ENCODE assay signal across 18 cellular contexts in the genomic region with DNA sequence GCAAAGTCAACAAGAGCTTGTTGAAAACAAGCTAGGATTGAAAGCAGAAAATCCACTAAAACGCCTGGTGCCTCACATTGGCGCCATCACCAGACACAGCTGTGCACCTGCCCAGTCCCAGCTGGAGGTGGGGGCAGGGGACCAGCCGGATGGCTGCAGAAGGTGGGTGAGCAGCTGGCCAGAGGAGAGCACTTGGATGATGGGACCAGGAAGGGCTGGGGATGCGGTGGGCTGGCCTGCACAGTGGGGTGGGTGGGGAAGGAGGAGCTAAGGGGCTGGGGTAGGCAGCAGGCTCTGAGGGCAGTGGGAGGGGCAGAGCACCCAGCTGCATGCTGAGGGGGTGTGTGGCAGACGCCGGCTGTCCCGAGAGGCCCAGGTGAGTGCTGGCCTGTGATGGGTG. TPM values are rescaled to one million over a fixed set of nuclear protein-coding genes. Genes with fewer than 3 reads are reported as not detected.
DNase-seq lines count a peak whose midpoint lies in the region; ATAC-seq lines count a peak whose summit lies in the region.
"Had no signal": no experiment of that assay in that cellular context is flagged by ENCODE, and none has a peak within 500 bp of the region (broad histone marks: within the 10 kb centered on the region; RNA-seq: fewer than 3 reads in every experiment).

No MANE protein-coding gene starts in this region.

- H3K9me3 ChIP-seq in BLaER1 treated with 17β-estradiol and CSF1 and Interleukin-3, amounts not matched to agents 10 nM and 100 nM (replicated peaks in 1 of 11), result peaks cover 0 to 6% (median 0%) of the 10 kb centered on the region in 11 experiments; a peak in 7 of 22 replicates

- H3K27ac Mint-ChIP-seq in activated T-helper 17 cell treated with anti-CD3 and anti-CD28 coated beads, Interleukin-2, amount 50 U/mL, for 72 hours, result no peak overlapping the region
- H3K27ac Mint-ChIP-seq: T-helper 1 cell treated with Interleukin-12 subunit alpha and Interleukin-12 subunit beta and Interleukin-4 antibody, amounts not matched to agents 30 μg/mL and 1 μg/mL, for 36 hours had no signal

- no peak overlapping the region for H3K4me3 ChIP-seq in BLaER1 treated with 17β-estradiol and CSF1 and Interleukin-3, amounts not matched to agents 10 nM and 100 nM

- peaks cover 0 to 56% (median 16%) of the 10 kb centered on the region in 11 experiments; a peak in 16 of 22 replicates for H3K36me3 ChIP-seq in BLaER1 treated with 17β-estradiol and CSF1 and Interleukin-3, amounts not matched to agents 10 nM and 100 nM

- no peaks in the 10 kb centered on the region for H3K27me3 Mint-ChIP-seq in activated T-helper 17 cell treated with anti-CD3 and anti-CD28 coated beads, Interleukin-2, amount 50 U/mL, for 72 hours

- peak overlapping the region in 3 of 11 experiments; percentile 31 to 50 (median 35); a peak in 3 of 22 replicates for H3K9ac ChIP-seq in BLaER1 treated with 17β-estradiol and CSF1 and Interleukin-3, amounts not matched to agents 10 nM and 100 nM

- H3K36me3 Mint-ChIP-seq in activated T-helper 17 cell treated with anti-CD3 and anti-CD28 coated beads, Interleukin-2, amount 50 U/mL, for 72 hours (ENCODE audit: low read depth), result no peaks in the 10 kb centered on the region

- H3K27me3 ChIP-seq in BLaER1 treated with 17β-estradiol and CSF1 and Interleukin-3, amounts not matched to agents 10 nM and 100 nM, result no peaks in the 10 kb centered on the region

- no peaks in the 10 kb centered on the region for H3K4me1 Mint-ChIP-seq in activated T-helper 17 cell treated with anti-CD3 and anti-CD28 coated beads, Interleukin-2, amount 50 U/mL, for 72 hours

- DNase-seq in NCI-H1105 treated with DMSO at 0.1 percent for 48 hours (lab: John Stamatoyannopoulos, UW) (peak; percentile 38), NCI-H1105 (lab: John Stamatoyannopoulos, UW) (no peak), NCI-H146 treated with DMSO at 0.1 percent for 48 hours (lab: John Stamatoyannopoulos, UW; ENCODE audit: unreplicated experiment) (peak; percentile 32), NCI-H82 treated with DMSO at 0.1 percent for 48 hours (lab: John Stamatoyannopoulos, UW; ENCODE audit: unreplicated experiment) (peak; percentile 29), posterior vena cava (ENCODE audit: low spot score) (no peak)
- DNase-seq: DND-41, GDM1, Karpas-422, MM.1S, NCI-H1436, NCI-H2171, PC-3 had no signal

- no peak for ATAC-seq in HG03196 (IDR thresholded peaks at IDR 0.05; ENCODE audit: unreplicated experiment)
- ATAC-seq in activated T-helper 17 cell treated with anti-CD3 and anti-CD28 coated beads, Interleukin-2, amount 50 U/mL, for 72 hours (replicated peaks), result no peak
- ATAC-seq: PC-3 had no signal

- H4K20me1 ChIP-seq in BLaER1 treated with 17β-estradiol and CSF1 and Interleukin-3, amounts not matched to agents 10 nM and 100 nM, result peaks cover 10 to 69% (median 32%) of the 10 kb centered on the region in 11 experiments; a peak in 15 of 22 replicates

- intact Hi-C loops in posterior vena cava (cut with DNase I), result loop anchor here in 1 of 2 donors (10.0 kb wide), 1 partner anchor 395 kb away; a partner anchor contains a TSS

- H3K27ac ChIP-seq in BLaER1 treated with 17β-estradiol and CSF1 and Interleukin-3, amounts not matched to agents 10 nM and 100 nM, result no peak overlapping the region
- H3K27ac ChIP-seq: 22Rv1 had no signal

- no peak overlapping the region for H3K4me3 Mint-ChIP-seq in activated T-helper 17 cell treated with anti-CD3 and anti-CD28 coated beads, Interleukin-2, amount 50 U/mL, for 72 hours
- H3K4me3 Mint-ChIP-seq: CD14-positive monocyte; T-helper 1 cell treated with Interleukin-12 subunit alpha and Interleukin-12 subunit beta and Interleukin-4 antibody, amounts not matched to agents 30 μg/mL and 1 μg/mL, for 36 hours had no signal

- peaks cover 21 to 70% (median 67%) of the 10 kb centered on the region in 10 experiments for H3K4me1 ChIP-seq in BLaER1 treated with 17β-estradiol and CSF1 and Interleukin-3, amounts not matched to agents 10 nM and 100 nM

- peak overlapping the region in 8 of 11 experiments; percentile 36 to 77 (median 72); a peak in 14 of 22 replicates for H3K4me2 ChIP-seq in BLaER1 treated with 17β-estradiol and CSF1 and Interleukin-3, amounts not matched to agents 10 nM and 100 nM

- H3K9me3 Mint-ChIP-seq in activated T-helper 17 cell treated with anti-CD3 and anti-CD28 coated beads, Interleukin-2, amount 50 U/mL, for 72 hours, result no peaks in the 10 kb centered on the region

RNA-seq across cellular contexts. Expression of a gene that starts 7.1 kb away (rescaled TPM):
- 1 to 10 TPM; 3.4 to 3.8 TPM for total RNA-seq in posterior vena cava
- 1 to 10 TPM; 6.8 to 6.9 TPM for total RNA-seq in activated T-helper 17 cell treated with anti-CD3 and anti-CD28 coated beads, Interleukin-2, amount 50 U/mL, for 72 hours

RNA-seq across cellular contexts. Expression of a gene that starts 13.1 kb away (rescaled TPM):
- 1,000 to 10,000 TPM; 1,227 to 1,253 TPM for total RNA-seq in posterior vena cava
- total RNA-seq in activated T-helper 17 cell treated with anti-CD3 and anti-CD28 coated beads, Interleukin-2, amount 50 U/mL, for 72 hours, result 1,000 to 10,000 TPM; 2,323 to 2,749 TPM

RNA-seq across cellular contexts. Expression of a gene that starts 27.3 kb away (rescaled TPM):
- not detected for total RNA-seq in posterior vena cava
- not detected for total RNA-seq in activated T-helper 17 cell treated with anti-CD3 and anti-CD28 coated beads, Interleukin-2, amount 50 U/mL, for 72 hours

RNA-seq across cellular contexts. Expression of a gene that starts 32.9 kb away (rescaled TPM):
- 100 to 1,000 TPM; 131 to 183 TPM for total RNA-seq in posterior vena cava
- under 1 TPM; 0.29 to 0.39 TPM for total RNA-seq in activated T-helper 17 cell treated with anti-CD3 and anti-CD28 coated beads, Interleukin-2, amount 50 U/mL, for 72 hours

Comparison
In these comparisons a context has a peak if more than half of its experiments do, and no peak if none do; other contexts are left out.
1. DNase-seq: peak in NCI-H1105 treated with DMSO at 0.1 percent for 48 hours (single experiment), NCI-H146 treated with DMSO at 0.1 percent for 48 hours (single experiment) and NCI-H82 treated with DMSO at 0.1 percent for 48 hours (single experiment); none in NCI-H1105 (single experiment) and posterior vena cava (single experiment).